In the genomic region with DNA sequence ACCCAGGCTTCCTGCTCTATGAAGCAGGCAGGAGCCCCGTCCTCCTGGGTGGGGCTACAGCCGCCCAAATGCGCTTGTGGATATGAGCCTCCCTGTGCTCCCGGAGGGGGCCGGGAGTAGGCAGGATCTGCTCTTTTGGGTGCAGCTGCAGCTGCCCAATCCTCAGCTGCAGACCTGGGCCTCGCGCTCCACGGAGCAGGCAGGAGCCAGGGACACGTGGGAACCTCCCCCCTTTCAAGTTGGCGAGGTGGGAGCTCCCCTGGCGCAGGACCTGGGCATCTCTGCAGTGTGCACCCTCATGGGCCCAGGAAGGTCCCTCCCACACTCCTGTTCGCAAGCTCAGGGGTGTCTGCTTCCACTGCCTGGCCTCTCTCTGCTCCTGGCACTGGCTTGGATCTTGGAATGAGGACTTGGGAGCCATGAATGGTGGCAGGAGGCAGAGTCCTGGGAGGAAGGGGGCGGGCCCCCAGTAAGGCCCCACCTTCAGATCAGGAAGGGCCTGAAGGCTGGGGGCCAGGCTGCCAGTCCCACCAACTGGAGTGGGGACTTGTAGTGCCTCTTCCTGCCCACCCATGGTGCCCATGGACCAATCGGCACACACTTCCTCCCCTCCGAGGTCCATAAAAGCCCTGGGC, we compare ENCODE assay signal across 27 cellular contexts.
"Had no signal": no experiment of that assay in that cellular context is flagged by ENCODE, and none has a peak within 500 bp of the region (broad histone marks: within the 10 kb centered on the region; RNA-seq: fewer than 3 reads in every experiment).

No MANE protein-coding gene starts in this region.

- H3K27me3 ChIP-seq: esophagus muscularis mucosa, foreskin keratinocyte, heart left ventricle, right lobe of liver had no signal

- H3K9me3 Mint-ChIP-seq: activated CD4-positive, alpha-beta memory T cell treated with anti-CD3 and anti-CD28 coated beads, Interleukin-2, amount 10 ng/mL, durations not matched to agents 7 days and 5 days; activated CD4-positive, alpha-beta T cell treated with anti-CD3 and anti-CD28 coated beads, Interleukin-2, amount 10 ng/mL, durations not matched to agents 7 days and 5 days; activated T-helper 17 cell treated with anti-CD3 and anti-CD28 coated beads, Interleukin-2, amount 50 U/mL, for 72 hours; central memory CD8-positive, alpha-beta T cell; stimulated activated naive CD8-positive, alpha-beta T cell treated with anti-CD3 and anti-CD28 coated beads, Interleukin-15, Interleukin-2, amounts not matched to agents 100 ng/mL and 50 ng/mL, for 24 hours; type B pancreatic cell had no signal

- H3K36me3 ChIP-seq: esophagus muscularis mucosa, heart left ventricle, right lobe of liver, thoracic aorta had no signal

- DNase-seq: activated CD4-positive, alpha-beta memory T cell treated with anti-CD3 and anti-CD28 coated beads, Interleukin-2, amount 10 ng/mL, durations not matched to agents 7 days and 5 days; activated CD4-positive, alpha-beta T cell treated with anti-CD3 and anti-CD28 coated beads for 1 hour; activated CD4-positive, alpha-beta T cell treated with anti-CD3 and anti-CD28 coated beads, Interleukin-2, amount 10 ng/mL, durations not matched to agents 7 days and 5 days; activated gamma-delta T cell treated with Interleukin-2 at 50 U/mL for 16 hours; activated naive CD4-positive, alpha-beta T cell treated with anti-CD3 and anti-CD28 coated beads, Interleukin-2, amount 50 U/mL, for 16 hours; activated T-cell treated with anti-CD3 and anti-CD28 coated beads, Interleukin-2, amount 50 U/mL, for 4 hours; amniotic stem cell; dermis blood vessel endothelial cell; effector CD4-positive, alpha-beta T cell; foreskin keratinocyte; mucosa of descending colon; right lobe of liver; stimulated activated CD4-positive, alpha-beta T cell treated with anti-CD3 and anti-CD28 coated beads, Interleukin-12 subunit alpha, Interleukin-12 subunit beta, amount 100 ng/mL, for 4 hours; stimulated activated CD4-positive, alpha-beta T cell treated with anti-CD3 and anti-CD28 coated beads, Interleukin-4, amount 100 ng/mL, for 1 hour; T-helper 17 cell; T1000 had no signal

- H3K27ac ChIP-seq: esophagus muscularis mucosa, foreskin keratinocyte, right lobe of liver, skin epidermis, thoracic aorta had no signal

- H3K4me3 Mint-ChIP-seq: activated CD4-positive, alpha-beta memory T cell treated with anti-CD3 and anti-CD28 coated beads, Interleukin-2, amount 10 ng/mL, durations not matched to agents 7 days and 5 days; activated CD4-positive, alpha-beta T cell treated with anti-CD3 and anti-CD28 coated beads, Interleukin-2, amount 10 ng/mL, durations not matched to agents 7 days and 5 days; activated T-cell treated with anti-CD3 and anti-CD28 coated beads, Interleukin-2, amount 50 U/mL, for 4 hours; activated T-helper 17 cell treated with anti-CD3 and anti-CD28 coated beads, Interleukin-2, amount 50 U/mL, for 72 hours; central memory CD8-positive, alpha-beta T cell; natural killer cell treated with Interleukin-12 subunit alpha and Interleukin-12 subunit beta and Interleukin-15 and Interleukin-18, amount 100 ng/mL, for 72 hours; stimulated activated naive CD8-positive, alpha-beta T cell treated with anti-CD3 and anti-CD28 coated beads, Interleukin-15, Interleukin-2, amounts not matched to agents 100 ng/mL and 50 ng/mL, for 24 hours; T-helper 17 cell; type B pancreatic cell had no signal

- ATAC-seq: activated T-cell treated with anti-CD3 and anti-CD28 coated beads, Interleukin-2, amount 50 U/mL, for 4 hours; activated T-helper 17 cell treated with anti-CD3 and anti-CD28 coated beads, Interleukin-2, amount 50 U/mL, for 72 hours; left lobe of liver; mucosa of descending colon; natural killer cell treated with Interleukin-12 subunit alpha and Interleukin-12 subunit beta and Interleukin-15 and Interleukin-18, amount 100 ng/mL, for 72 hours had no signal

- H3K4me3 ChIP-seq: esophagus muscularis mucosa, heart left ventricle, lung, mucosa of descending colon, right lobe of liver, skin epidermis, thoracic aorta had no signal

- H3K27me3 Mint-ChIP-seq: activated CD4-positive, alpha-beta memory T cell treated with anti-CD3 and anti-CD28 coated beads, Interleukin-2, amount 10 ng/mL, durations not matched to agents 7 days and 5 days; activated T-helper 17 cell treated with anti-CD3 and anti-CD28 coated beads, Interleukin-2, amount 50 U/mL, for 72 hours; central memory CD8-positive, alpha-beta T cell; natural killer cell treated with Interleukin-12 subunit alpha and Interleukin-12 subunit beta and Interleukin-15 and Interleukin-18, amount 100 ng/mL, for 72 hours; stimulated activated naive CD8-positive, alpha-beta T cell treated with anti-CD3 and anti-CD28 coated beads, Interleukin-15, Interleukin-2, amounts not matched to agents 100 ng/mL and 50 ng/mL, for 24 hours; T-helper 17 cell had no signal

- H3K27ac Mint-ChIP-seq: activated CD4-positive, alpha-beta memory T cell treated with anti-CD3 and anti-CD28 coated beads, Interleukin-2, amount 10 ng/mL, durations not matched to agents 7 days and 5 days; activated CD4-positive, alpha-beta T cell treated with anti-CD3 and anti-CD28 coated beads, Interleukin-2, amount 10 ng/mL, durations not matched to agents 7 days and 5 days; activated T-helper 17 cell treated with anti-CD3 and anti-CD28 coated beads, Interleukin-2, amount 50 U/mL, for 72 hours; type B pancreatic cell had no signal

- H3K9me3 ChIP-seq: esophagus muscularis mucosa, heart left ventricle, mucosa of descending colon, right lobe of liver, thoracic aorta had no signal

- H3K4me1 ChIP-seq: right lobe of liver had no signal

- H3K36me3 Mint-ChIP-seq: natural killer cell treated with Interleukin-12 subunit alpha and Interleukin-12 subunit beta and Interleukin-15 and Interleukin-18, amount 100 ng/mL, for 72 hours had no signal
